8 cellular contexts compared by ENCODE assay signal in the genomic region with DNA sequence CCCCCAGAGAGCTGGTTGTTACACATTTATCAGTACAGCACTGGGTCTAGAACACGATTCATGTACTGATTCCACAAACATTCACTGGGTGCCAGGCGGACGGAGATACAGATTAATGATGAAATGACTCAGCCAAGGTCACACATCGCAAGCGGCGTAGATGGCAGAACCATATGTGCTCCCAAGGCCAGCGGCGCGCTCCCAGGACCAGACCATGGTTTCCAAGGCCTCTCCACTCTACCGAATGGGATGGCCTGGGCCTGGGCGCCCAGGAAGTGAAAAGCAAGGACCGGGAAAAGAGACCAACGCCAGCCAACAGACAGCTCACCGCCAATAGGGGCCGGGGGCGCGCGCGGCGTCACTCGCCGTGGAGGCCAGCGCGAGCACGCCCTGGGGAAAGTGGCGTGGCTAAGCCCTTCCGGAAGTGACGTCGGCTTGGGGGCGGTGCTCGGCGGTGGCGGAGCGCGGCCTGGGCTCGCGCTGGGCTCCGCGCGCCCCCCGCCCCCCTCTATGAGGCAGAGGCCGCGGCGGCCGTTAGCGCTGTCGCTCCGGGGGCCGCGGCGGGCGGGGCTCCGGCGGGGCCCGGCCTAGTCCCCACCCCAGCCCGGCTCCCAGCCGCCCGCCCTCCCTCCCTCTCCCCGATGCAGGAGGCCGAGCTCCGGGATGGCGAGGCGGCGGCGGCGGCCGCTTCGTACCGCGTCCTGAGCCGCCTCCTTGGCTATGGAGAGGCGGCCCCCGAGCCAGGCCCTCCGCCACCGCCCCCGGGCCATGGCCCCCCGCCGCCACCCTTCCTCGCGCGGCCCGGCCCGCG. TPM values are rescaled to one million over a fixed set of nuclear protein-coding genes. Genes with fewer than 3 reads are reported as not detected.
DNase-seq lines count a peak whose midpoint lies in the region; ATAC-seq, FAIRE-seq and TF ChIP-seq lines count a peak whose summit lies in the region.

A gene with protein sequence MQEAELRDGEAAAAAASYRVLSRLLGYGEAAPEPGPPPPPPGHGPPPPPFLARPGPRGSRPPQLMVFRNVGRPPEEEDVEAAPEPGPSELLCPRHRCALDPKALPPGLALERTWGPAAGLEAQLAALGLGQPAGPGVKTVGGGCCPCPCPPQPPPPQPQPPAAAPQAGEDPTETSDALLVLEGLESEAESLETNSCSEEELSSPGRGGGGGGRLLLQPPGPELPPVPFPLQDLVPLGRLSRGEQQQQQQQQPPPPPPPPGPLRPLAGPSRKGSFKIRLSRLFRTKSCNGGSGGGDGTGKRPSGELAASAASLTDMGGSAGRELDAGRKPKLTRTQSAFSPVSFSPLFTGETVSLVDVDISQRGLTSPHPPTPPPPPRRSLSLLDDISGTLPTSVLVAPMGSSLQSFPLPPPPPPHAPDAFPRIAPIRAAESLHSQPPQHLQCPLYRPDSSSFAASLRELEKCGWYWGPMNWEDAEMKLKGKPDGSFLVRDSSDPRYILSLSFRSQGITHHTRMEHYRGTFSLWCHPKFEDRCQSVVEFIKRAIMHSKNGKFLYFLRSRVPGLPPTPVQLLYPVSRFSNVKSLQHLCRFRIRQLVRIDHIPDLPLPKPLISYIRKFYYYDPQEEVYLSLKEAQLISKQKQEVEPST (plus strand): TSS at position 433 of the 811 bp plus-strand sequence. CDS start 209 bp downstream, at position 642.

- no peaks in the 10 kb centered on the region for H3K9me3 ChIP-seq in A673 (ENCODE audit: low read depth, low read length, poor library complexity, severe bottlenecking)
- H3K9me3 ChIP-seq in breast epithelium: no peaks in the 10 kb centered on the region
- no peaks in the 10 kb centered on the region for H3K9me3 ChIP-seq in small intestine (ENCODE audit: control insufficient read depth, low read depth)

- intact Hi-C loops in A673 (cut with micrococcal nuclease; ENCODE audit: unreplicated experiment): no loop called here
- intact Hi-C loops in breast epithelium (cut with DNase I; ENCODE audit: low total_unique reads): no loop called here

- 2 to 3% (median 3%) methylated on average over 39 to 84 of the region's 84 CpGs for WGBS in small intestine, 3 donors

- DNase-seq in A673 (ENCODE audit: low spot score): peak; percentile 90
- peak; percentile 93 for DNase-seq in NCI-H2171 treated with DMSO at 0.1 percent for 48 hours (lab: John Stamatoyannopoulos, UW)
- peak; percentile 81 to 87 for DNase-seq in breast epithelium (ENCODE audit: low spot score in 2 of 2)
- peak; percentile 95 for DNase-seq in iPS-NIHi11 (ENCODE audit: low spot score)
- DNase-seq in small intestine: peak; percentile 91

- POLR2A ChIA-PET in A673 (lab: Charles Lee; ENCODE audit: low non-redundant PET): interaction anchor here (0.6 kb wide), 1 partner anchor 63 kb away, joined by 3 read pairs; no protein-coding TSS in a partner anchor

- peak; percentile 21 for TF ChIP-seq POLR2A in breast epithelium (IDR thresholded peaks at IDR 0.05)

- no peak for FAIRE-seq in small intestine (lab: Jason Lieb, UNC)

- H3K27me3 ChIP-seq in A673 (replicated peaks; ENCODE audit: insufficient read depth, low read depth, low read length, poor library complexity) (no peaks in the 10 kb centered on the region), breast epithelium (no peaks in the 10 kb centered on the region), small intestine (ENCODE audit: control insufficient read depth in 2 of 2, insufficient read depth in 2 of 2, low read length in 2 of 2) (no peaks in the 10 kb centered on the region)

- CTCF ChIA-PET in A673 (lab: Charles Lee): interaction anchor here (0.6 to 1.7 kb wide), 3 partner anchors 63 to 207 kb away, joined by 4 to 13 read pairs (median 5); no protein-coding TSS in a partner anchor

- TF ChIP-seq CTCF in A673 (conservative IDR thresholded peaks at IDR 0.05; ENCODE audit: low read depth, low read length): no peak
- no peak for TF ChIP-seq CTCF in VCaP (conservative IDR thresholded peaks at IDR 0.05)
- no peak for TF ChIP-seq CTCF in breast epithelium (IDR thresholded peaks at IDR 0.05)

- ATAC-seq in GM18868 (IDR thresholded peaks at IDR 0.05; ENCODE audit: unreplicated experiment) (peak; percentile 87), HG03103 (IDR thresholded peaks at IDR 0.05; ENCODE audit: low read depth, unreplicated experiment) (peak; percentile 74)

- H3K4me1 ChIP-seq in A673 (ENCODE audit: insufficient read depth, low read length, poor library complexity, severe bottlenecking) (peaks cover 8% of the 10 kb centered on the region), breast epithelium (peaks cover 0 to 4% of the 10 kb centered on the region in 2 donors), small intestine (ENCODE audit: control insufficient read depth in 2 of 2, insufficient read depth in 1 of 2, low read depth in 1 of 2, low read length in 1 of 2) (peaks cover 4 to 14% of the 10 kb centered on the region in 2 donors)

- H3K36me3 ChIP-seq in A673 (ENCODE audit: insufficient read depth, low read length, poor library complexity, severe bottlenecking) (no peaks in the 10 kb centered on the region), breast epithelium (no peaks in the 10 kb centered on the region), small intestine (ENCODE audit: control insufficient read depth in 2 of 2, insufficient read depth in 2 of 2, low read length in 2 of 2) (no peaks in the 10 kb centered on the region)

- BruUV-seq in A673 (replicated peaks; lab: Mats Ljungman, UMichigan): no TSS peak

- H3K27ac ChIP-seq in A673 (ENCODE audit: low read depth, low read length, poor library complexity, severe bottlenecking): peak within 1 kb of the TSS; percentile 77
- peak within 1 kb of the TSS; percentile 89 for H3K27ac ChIP-seq in VCaP
- peak within 1 kb of the TSS; percentile 79 to 85 for H3K27ac ChIP-seq in breast epithelium
- peak within 1 kb of the TSS; percentile 84 to 90 for H3K27ac ChIP-seq in small intestine (ENCODE audit: low read depth in 1 of 2, low read length in 1 of 2)

- peak within 1 kb of the TSS; percentile 68 for H3K4me3 ChIP-seq in A673 (ENCODE audit: low read depth, low read length, poor library complexity, severe bottlenecking)
- H3K4me3 ChIP-seq in breast epithelium: peak within 1 kb of the TSS; percentile 89 to 95 (median 92)
- peak within 1 kb of the TSS; percentile 84 to 94 for H3K4me3 ChIP-seq in small intestine (ENCODE audit: low read depth in 1 of 2, low read length in 2 of 2)

RNA-seq across cellular contexts. Expression of the gene that starts here (rescaled TPM):
- total RNA-seq in A673 (2021): 15.2 and 17.3 TPM in 2 replicates
- 10 to 100 TPM in 2 of 3 donors, 1 to 10 TPM in 1; 9.9 to 24.0 (median 14.7) TPM for total RNA-seq in breast epithelium
- polyA plus RNA-seq in small intestine: 10 to 100 TPM in 1 of 3 donors, 1 to 10 TPM in 2; 1.6 to 13.2 (median 2.0) TPM

Comparison
In these comparisons a context has a peak if more than half of its experiments do, and no peak if none do; other contexts are left out.
1. Peak in every context shown above with its lines: DNase-seq, ATAC-seq, H3K4me3 ChIP-seq and H3K27ac ChIP-seq.